ENCODE assay signal across 20 cellular contexts in genomic region chr5:136891601-136892000, GRCh38.
"Had no signal": no experiment of that assay in that cellular context is flagged by ENCODE, and none has a peak within 500 bp of the region (broad histone marks: within the 10 kb centered on the region; RNA-seq: fewer than 3 reads in every experiment).

No MANE protein-coding gene starts in this region.

- H3K79me2 ChIP-seq: hepatocyte had no signal

- H3K4me1 ChIP-seq: psoas muscle, right lobe of liver, tibial nerve, uterus had no signal

- H2AFZ ChIP-seq: hepatocyte had no signal

- H3K36me3 ChIP-seq: adrenal gland, ovary, right lobe of liver, tibial nerve, uterus, WERI-Rb-1 had no signal

- H3K27me3 Mint-ChIP-seq: dendritic cell treated with granulocyte-macrophage colony-stimulating factor and Interleukin-4, amounts not matched to agents 40 ng/mL and 50 ng/mL, for 4 days; effector memory CD8-positive, alpha-beta T cell; stimulated activated naive CD8-positive, alpha-beta T cell treated with anti-CD3 and anti-CD28 coated beads, Interleukin-15, Interleukin-2, amounts not matched to agents 100 ng/mL and 50 ng/mL, for 24 hours had no signal

- H3K9me3 ChIP-seq: adrenal gland, ovary, psoas muscle, right lobe of liver, tibial nerve, uterus had no signal

- H3K36me3 Mint-ChIP-seq: activated naive CD4-positive, alpha-beta T cell treated with anti-CD3 and anti-CD28 coated beads, Interleukin-2, amount 50 U/mL, for 72 hours had no signal

- H3K27ac ChIP-seq: adrenal gland, hepatocyte, ovary, psoas muscle, right lobe of liver, tibial nerve, uterus, WERI-Rb-1 had no signal

- H3K4me3 ChIP-seq: adrenal gland, hepatocyte, ovary, psoas muscle, right lobe of liver, tibial nerve, uterus had no signal

- H3K9me3 Mint-ChIP-seq: dendritic cell treated with granulocyte-macrophage colony-stimulating factor and Interleukin-4, amounts not matched to agents 40 ng/mL and 50 ng/mL, for 4 days had no signal

- H3K4me2 ChIP-seq: hepatocyte had no signal

- H3K27me3 ChIP-seq: ovary, right lobe of liver, tibial nerve, uterus had no signal

- H3K4me3 Mint-ChIP-seq: dendritic cell treated with granulocyte-macrophage colony-stimulating factor and Interleukin-4, amounts not matched to agents 40 ng/mL and 50 ng/mL, for 4 days; effector memory CD8-positive, alpha-beta T cell; stimulated activated naive CD8-positive, alpha-beta T cell treated with anti-CD3 and anti-CD28 coated beads, Interleukin-15, Interleukin-2, amounts not matched to agents 100 ng/mL and 50 ng/mL, for 24 hours had no signal

- DNase-seq: activated CD4-positive, alpha-beta T cell treated with anti-CD3 and anti-CD28 coated beads, Interleukin-2, amount 50 U/mL, for 48 hours; activated gamma-delta T cell treated with Interleukin-2 at 50 U/mL for 16 hours; adrenal gland; effector memory CD8-positive, alpha-beta T cell; foreskin fibroblast; left ventricle myocardium superior; ovary; psoas muscle; right lobe of liver; small intestine; stimulated activated CD4-positive, alpha-beta T cell treated with anti-CD3 and anti-CD28 coated beads, Interleukin-15, amount 100 ng/mL, for 24 hours; stimulated activated CD4-positive, alpha-beta T cell treated with anti-CD3 and anti-CD28 coated beads, Interleukin-2, amount 100 ng/mL, for 48 hours; T-helper 2 cell; uterus; WERI-Rb-1 had no signal

- H3K27ac Mint-ChIP-seq: activated naive CD4-positive, alpha-beta T cell treated with anti-CD3 and anti-CD28 coated beads, Interleukin-2, amount 50 U/mL, for 72 hours; dendritic cell treated with granulocyte-macrophage colony-stimulating factor and Interleukin-4, amounts not matched to agents 40 ng/mL and 50 ng/mL, for 4 days; effector memory CD8-positive, alpha-beta T cell; stimulated activated naive CD8-positive, alpha-beta T cell treated with anti-CD3 and anti-CD28 coated beads, Interleukin-15, Interleukin-2, amounts not matched to agents 100 ng/mL and 50 ng/mL, for 24 hours had no signal
